Comparison of ENCODE assay signal across 8 cellular contexts in genomic region chr1:228139931-228140723, GRCh38. TPM values are rescaled to one million over a fixed set of nuclear protein-coding genes. Genes with fewer than 3 reads are reported as not detected.
DNase-seq lines count a peak whose midpoint lies in the region; ATAC-seq and TF ChIP-seq lines count a peak whose summit lies in the region.

GUK1 (plus strand) TSS chr1:228140279; CDS start chr1:228140303, 24 bp downstream.

- peak within 1 kb of the TSS; percentile 98 for H3K4me3 ChIP-seq in AG09309 (ENCODE audit: control insufficient read depth, low read depth, low read length)

- ATAC-seq in GM19023 (IDR thresholded peaks at IDR 0.05; ENCODE audit: unreplicated experiment) (peak; percentile 92), HG03280 (IDR thresholded peaks at IDR 0.05; ENCODE audit: unreplicated experiment) (peak; percentile 90), activated B cell treated with CpG ODN at 0.5 μM for 24 hours (ENCODE audit: low read depth) (peak; percentile 92)

- no peaks in the 10 kb centered on the region for H3K9me3 Mint-ChIP-seq in activated B cell treated with CpG ODN at 0.5 μM for 24 hours
- H3K9me3 Mint-ChIP-seq in immature natural killer cell: no peaks in the 10 kb centered on the region

- H3K4me3 Mint-ChIP-seq in activated B cell treated with CpG ODN at 0.5 μM for 24 hours: peak within 1 kb of the TSS; percentile 96
- H3K4me3 Mint-ChIP-seq in immature natural killer cell: peak within 1 kb of the TSS; percentile 93 to 99 (median 98)

- CTCF ChIA-PET in activated B cell treated with CpG ODN at 0.5 μM for 24 hours (lab: Charles Lee): interaction anchor here (1.4 kb wide), 1 partner anchor 25 kb away, joined by 12 read pairs; the partner anchor contains the start of gene IBA57

- H3K27ac Mint-ChIP-seq in activated B cell treated with CpG ODN at 0.5 μM for 24 hours (peak within 1 kb of the TSS; percentile 99), immature natural killer cell (peak within 1 kb of the TSS; percentile 96 to 100 (median 99))

- peaks cover 71% of the 10 kb centered on the region for H3K4me1 Mint-ChIP-seq in activated B cell treated with CpG ODN at 0.5 μM for 24 hours
- H3K4me1 Mint-ChIP-seq in immature natural killer cell: peaks cover 46 to 51% of the 10 kb centered on the region in 2 donors

- H3K27ac ChIP-seq in caudate nucleus (ENCODE audit: low read depth, low read length): peak within 1 kb of the TSS; percentile 94

- H3K27me3 Mint-ChIP-seq in activated B cell treated with CpG ODN at 0.5 μM for 24 hours (no peaks in the 10 kb centered on the region), immature natural killer cell (ENCODE audit: low read depth in 3 of 3) (peaks cover 8 to 16% (median 10%) of the 10 kb centered on the region in 3 donors)

- POLR2A ChIA-PET in activated B cell treated with CpG ODN at 0.5 μM for 24 hours (lab: Charles Lee): interaction anchor here (0.6 to 5.1 kb wide), 11 partner anchors 10 to 360 kb away, joined by 3 to 134 read pairs (median 4); partner anchors contain the start of genes ARF1, IBA57, MRPL55 and TRIM11

- H3K36me3 Mint-ChIP-seq in activated B cell treated with CpG ODN at 0.5 μM for 24 hours (ENCODE audit: low read depth): peaks cover 5% of the 10 kb centered on the region
- no peaks in the 10 kb centered on the region for H3K36me3 Mint-ChIP-seq in immature natural killer cell

- peak; percentile 15 for TF ChIP-seq CTCF in AG09309 (IDR thresholded peaks at IDR 0.05; ENCODE audit: control insufficient read depth, insufficient read depth, low read depth, low read length, missing control alignments)
- no peak for TF ChIP-seq CTCF in activated B cell treated with CpG ODN at 0.5 μM for 24 hours (IDR thresholded peaks at IDR 0.05)

- intact Hi-C loops in activated B cell treated with CpG ODN at 0.5 μM for 24 hours (cut with micrococcal nuclease): loop anchor here (1.0 to 2.0 kb wide), 10 partner anchors 25 to 353 kb away; partner anchors contain the start of genes ARF1, C1orf35, IBA57 and MRPL55

- DNase-seq in AG09309 (ENCODE audit: low read depth) (peak; percentile 95), NCI-H345 (lab: John Stamatoyannopoulos, UW) (peak; percentile 100), activated B cell treated with CpG ODN at 0.5 μM for 24 hours (peak; percentile 99), caudate nucleus (lab: John Stamatoyannopoulos, UW) (peak; percentile 61 to 100 (median 98)), immature natural killer cell (peak; percentile 100), smooth muscle cell of the brain vasculature (ENCODE audit: low read depth, low spot score) (peak; percentile 94)

RNA-seq across cellular contexts. Expression of gene GUK1, which starts in this region (rescaled TPM):
- total RNA-seq in activated B cell treated with CpG ODN at 0.5 μM for 24 hours: 104 and 119 TPM in 2 replicates
- polyA plus RNA-seq in immature natural killer cell: 100 to 1,000 TPM; 516 to 803 (median 763) TPM

Comparison
In these comparisons a context has a peak if more than half of its experiments do, and no peak if none do; other contexts are left out.
1. Peak in every context shown above with its lines: DNase-seq, ATAC-seq, H3K4me3 ChIP-seq and H3K27ac ChIP-seq.